1 cellular context compared by ENCODE assay signal in genomic region chr7:100099452-100099851, GRCh38.
TF ChIP-seq lines count a peak whose summit lies in the region.

No MANE protein-coding gene starts in this region.

TF ChIP-seq in SK-N-SH, 30 proteins besides CTCF, POLR2A, EP300 and RAD21 (continued from another document):
- TF ChIP-seq MEF2A (IDR thresholded peaks at IDR 0.05; ENCODE audit: borderline replicate concordance, low read depth) (no peak), CHD2 (IDR thresholded peaks at IDR 0.05; ENCODE audit: low read length, partially characterized antibody) (no peak), FOXJ3 (CRISPR knock-in tag; IDR thresholded peaks at IDR 0.05) (no peak)
